Comparison of ENCODE assay signal across 1 cellular context in genomic region chr13:90868321-90868920, GRCh38.
A peak's percentile ranks its signal among the peaks of the same experiment; 100 is the strongest.
TF ChIP-seq lines count a peak whose summit lies in the region.

No MANE protein-coding gene starts in this region.

TF ChIP-seq in K562, 482 proteins besides CTCF, POLR2A, EP300 and RAD21 (continued from another document and continues in another):
- TF ChIP-seq PBX2 (CRISPR knock-in tag; IDR thresholded peaks at IDR 0.05; ENCODE audit: low read depth) (no peak), PBX2 (tag; conservative IDR thresholded peaks at IDR 0.05; ENCODE audit: low read depth) (0 out of 2 replicates have a peak, but pooled peaks have one; percentile 12), BCLAF1 (IDR thresholded peaks at IDR 0.05; ENCODE audit: borderline replicate concordance in 1 of 2, control insufficient read depth in 1 of 2, low read depth in 2 of 2, low read length in 1 of 2) (no peak), ATF1 (CRISPR knock-in tag; IDR thresholded peaks at IDR 0.05) (no peak), ATF1 (tag; IDR thresholded peaks at IDR 0.05) (no peak), ARID3A (IDR thresholded peaks at IDR 0.05; ENCODE audit: borderline replicate concordance, low read depth, low read length) (0 out of 2 replicates have a peak, but pooled peaks have one; percentile 74), WHSC1 (IDR thresholded peaks at IDR 0.05; ENCODE audit: low read length) (no peak), KLF16 (IDR thresholded peaks at IDR 0.05) (0 out of 2 replicates have a peak, but pooled peaks have one; percentile 41), HEY1 (CRISPR knock-in tag; IDR thresholded peaks at IDR 0.05; ENCODE audit: borderline replicate concordance) (0 out of 2 replicates have a peak, but pooled peaks have one; percentile 9), ARID1B (IDR thresholded peaks at IDR 0.05) (no peak), ETV6 (IDR thresholded peaks at IDR 0.05; ENCODE audit: borderline replicate concordance in 1 of 2, low read depth in 2 of 2, low read length in 1 of 2) (no peak), ETV6 (CRISPR knock-in tag; IDR thresholded peaks at IDR 0.05; ENCODE audit: borderline replicate concordance) (no peak), AFF4 (CRISPR knock-in tag; IDR thresholded peaks at IDR 0.05) (no peak), SRSF1 (IDR thresholded peaks at IDR 0.05; ENCODE audit: low read depth, low read length) (0 out of 2 replicates have a peak, but pooled peaks have one; percentile 29), FUS (optimal IDR thresholded peaks at IDR 0.05; ENCODE audit: low read depth, low read length) (peak; percentile 16), GATA2 (CRISPR knock-in tag; IDR thresholded peaks at IDR 0.05) (0 out of 2 replicates have a peak, but pooled peaks have one; percentile 29), TRIM25 (IDR thresholded peaks at IDR 0.05; ENCODE audit: borderline replicate concordance) (no peak), CBX5 (IDR thresholded peaks at IDR 0.05; ENCODE audit: borderline replicate concordance, low read depth) (0 out of 2 replicates have a peak, but pooled peaks have one; percentile 19), KHSRP (IDR thresholded peaks at IDR 0.05) (no peak), STAT5A (IDR thresholded peaks at IDR 0.05; ENCODE audit: borderline replicate concordance, low read length) (0 out of 2 replicates have a peak, but pooled peaks have one; percentile 1), CTCFL (IDR thresholded peaks at IDR 0.05; ENCODE audit: borderline replicate concordance, insufficient read depth, low read depth, low read length, poor library complexity, severe bottlenecking) (peak; percentile 42), ZFP91 (CRISPR knock-in tag; IDR thresholded peaks at IDR 0.05) (no peak), ZNF764 (CRISPR knock-in tag; IDR thresholded peaks at IDR 0.05; ENCODE audit: low read depth) (no peak), PML (IDR thresholded peaks at IDR 0.05; ENCODE audit: low read length) (no peak), ZNF174 (CRISPR knock-in tag; IDR thresholded peaks at IDR 0.05) (no peak), SMC3 (conservative IDR thresholded peaks at IDR 0.05; ENCODE audit: insufficient read depth, low read depth, low read length) (peak; percentile 71), MAX (CRISPR knock-in tag; IDR thresholded peaks at IDR 0.05) (no peak), SREBF2 (CRISPR knock-in tag; IDR thresholded peaks at IDR 0.05) (no peak), ARID2 (IDR thresholded peaks at IDR 0.05) (0 out of 2 replicates have a peak, but pooled peaks have one; percentile 35), HES1 (IDR thresholded peaks at IDR 0.05; ENCODE audit: low read depth) (no peak), HBP1 (CRISPR knock-in tag; IDR thresholded peaks at IDR 0.05) (no peak), TFE3 (CRISPR knock-in tag; IDR thresholded peaks at IDR 0.05) (no peak), ID3 (CRISPR knock-in tag; IDR thresholded peaks at IDR 0.05) (0 out of 2 replicates have a peak, but pooled peaks have one; percentile 57), ID3 (tag; IDR thresholded peaks at IDR 0.05) (no peak)
